8 cellular contexts compared by ENCODE assay signal in genomic region chr4:168630445-168631187, GRCh38.
A peak's percentile ranks its signal among the peaks of the same experiment; 100 is the strongest.
DNase-seq lines count a peak whose midpoint lies in the region; ATAC-seq and TF ChIP-seq lines count a peak whose summit lies in the region.

No MANE protein-coding gene starts in this region.

- H3K9me3 ChIP-seq in breast epithelium (no peaks in the 10 kb centered on the region), upper lobe of right lung (no peaks in the 10 kb centered on the region)

- DNase-seq in activated T-cell treated with anti-CD3 and anti-CD28 coated beads, Interleukin-2, amount 50 U/mL, for 72 hours, result no peak
- no peak for DNase-seq in activated T-cell treated with anti-CD3 and anti-CD28 coated beads, Interleukin-2, amount 50 U/mL, for 48 hours
- DNase-seq in breast epithelium (ENCODE audit: low spot score in 2 of 2), result no peak
- DNase-seq in left kidney (ENCODE audit: low read depth, low spot score), result peak; percentile 60
- DNase-seq in upper lobe of right lung, result no peak
- no peak for DNase-seq in OCI-M2 (lab: John Stamatoyannopoulos, UW; ENCODE audit: unreplicated experiment)
- DNase-seq in head of caudate nucleus, result no peak
- DNase-seq in GM10248 (ENCODE audit: extremely low spot score), result no peak

- H3K4me1 ChIP-seq in breast epithelium, result peaks cover 0 to 8% of the 10 kb centered on the region in 2 donors
- H3K4me1 ChIP-seq in upper lobe of right lung, result peaks cover 11% of the 10 kb centered on the region

- no peak for TF ChIP-seq CTCF in breast epithelium (IDR thresholded peaks at IDR 0.05)
- TF ChIP-seq CTCF in upper lobe of right lung (IDR thresholded peaks at IDR 0.05), result no peak
- TF ChIP-seq CTCF in GM10248 (IDR thresholded peaks at IDR 0.05; ENCODE audit: control extremely low read depth, extremely low read depth, low read depth, missing control alignments), result no peak

- H3K9me3 Mint-ChIP-seq in activated T-cell treated with anti-CD3 and anti-CD28 coated beads, Interleukin-2, amount 50 U/mL, for 72 hours, result no peaks in the 10 kb centered on the region

- H3K36me3 Mint-ChIP-seq in activated T-cell treated with anti-CD3 and anti-CD28 coated beads, Interleukin-2, amount 50 U/mL, for 72 hours (ENCODE audit: insufficient read depth in 2 of 2), result no peaks in the 10 kb centered on the region

- intact Hi-C loops in breast epithelium (cut with DNase I; ENCODE audit: low total_unique reads) (no loop called here), upper lobe of right lung (cut with DNase I) (no loop called here), head of caudate nucleus (cut with DNase I) (no loop called here)

- H3K27me3 ChIP-seq in breast epithelium (no peaks in the 10 kb centered on the region), upper lobe of right lung (peaks cover 15% of the 10 kb centered on the region)

- peak overlapping the region; percentile 73 to 75 for H3K4me3 Mint-ChIP-seq in activated T-cell treated with anti-CD3 and anti-CD28 coated beads, Interleukin-2, amount 50 U/mL, for 72 hours

- CTCF ChIA-PET in GM10248 (lab: Yijun Ruan, JAX), result interaction anchor here (1.6 kb wide), 1 partner anchor 11 kb away, joined by 3 read pairs; no protein-coding TSS in a partner anchor

- H3K4me1 Mint-ChIP-seq in activated T-cell treated with anti-CD3 and anti-CD28 coated beads, Interleukin-2, amount 50 U/mL, for 72 hours (ENCODE audit: low read depth), result peaks cover 28% of the 10 kb centered on the region

- peaks cover 56% of the 10 kb centered on the region for H3K27me3 Mint-ChIP-seq in activated T-cell treated with anti-CD3 and anti-CD28 coated beads, Interleukin-2, amount 50 U/mL, for 72 hours (ENCODE audit: low read depth)

- POLR2A ChIA-PET in GM10248 (lab: Yijun Ruan, JAX), result no interaction called here

- H3K27ac Mint-ChIP-seq in activated T-cell treated with anti-CD3 and anti-CD28 coated beads, Interleukin-2, amount 50 U/mL, for 72 hours, result no peak overlapping the region

- H3K27ac ChIP-seq in breast epithelium (peak overlapping the region; percentile 82), upper lobe of right lung (peak overlapping the region; percentile 39)

- TF ChIP-seq POLR2A in breast epithelium (IDR thresholded peaks at IDR 0.05), result no peak

- no peaks in the 10 kb centered on the region for H3K36me3 ChIP-seq in breast epithelium
- no peaks in the 10 kb centered on the region for H3K36me3 ChIP-seq in upper lobe of right lung

- ATAC-seq in activated T-cell treated with anti-CD3 and anti-CD28 coated beads, Interleukin-2, amount 50 U/mL, for 72 hours (replicated peaks in 1 of 2), result no peak
- no peak for ATAC-seq in upper lobe of right lung

- H3K4me3 ChIP-seq in breast epithelium (peak overlapping the region; percentile 43 to 82 (median 70)), upper lobe of right lung (peak overlapping the region; percentile 63)
